ENCODE assay signal across 16 cellular contexts in the genomic region with DNA sequence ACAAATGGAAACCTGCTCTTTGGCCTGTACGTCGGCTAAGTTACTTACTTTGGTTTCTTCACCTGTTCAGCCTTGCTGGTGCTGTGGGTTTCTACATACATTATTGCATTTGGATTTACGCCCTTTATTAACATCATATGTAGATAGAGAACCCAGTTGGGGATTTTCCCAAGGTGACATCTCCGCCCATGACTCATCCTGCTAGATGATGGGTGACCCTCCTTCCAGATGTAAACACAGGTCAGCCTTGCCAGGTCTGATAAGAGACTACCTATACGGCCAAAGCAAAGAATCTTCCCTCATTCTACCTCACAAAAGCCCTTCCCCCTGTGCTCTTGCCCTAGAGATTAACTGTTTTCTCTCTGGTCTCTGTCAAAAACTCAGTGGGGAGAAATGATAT.
DNase-seq lines count a peak whose midpoint lies in the region; ATAC-seq and TF ChIP-seq lines count a peak whose summit lies in the region.
"Had no signal": no experiment of that assay in that cellular context is flagged by ENCODE, and none has a peak within 500 bp of the region (broad histone marks: within the 10 kb centered on the region; RNA-seq: fewer than 3 reads in every experiment).

No MANE protein-coding gene starts in this region.

- H3K27ac Mint-ChIP-seq in endodermal cell (peak overlapping the region; percentile 38), Calu3 (ENCODE audit: unreplicated experiment) (no peak overlapping the region)
- H3K27ac Mint-ChIP-seq: activated T-cell treated with anti-CD3 and anti-CD28 coated beads, Interleukin-2, amount 50 U/mL, for 72 hours had no signal

- CTCF ChIA-PET in Calu3 (lab: Charles Lee) = no interaction called here

- ATAC-seq in GM19438 (IDR thresholded peaks at IDR 0.05; ENCODE audit: low read depth, unreplicated experiment) (peak; percentile 44), HG02981 (IDR thresholded peaks at IDR 0.05; ENCODE audit: unreplicated experiment) (peak; percentile 34)
- ATAC-seq: upper lobe of right lung had no signal

- DNase-seq in DMS53 treated with DMSO at 0.1 percent for 48 hours (lab: John Stamatoyannopoulos, UW; ENCODE audit: unreplicated experiment) (peak; percentile 40), endodermal cell (no peak), putamen (ENCODE audit: low spot score) (no peak), Calu3 (no peak), NCI-H82 treated with DMSO at 0.1 percent for 48 hours (lab: John Stamatoyannopoulos, UW; ENCODE audit: unreplicated experiment) (no peak)
- DNase-seq in activated CD8-positive, alpha-beta memory T cell treated with anti-CD3 and anti-CD28 coated beads for 24 hours = no peak
- DNase-seq: activated CD4-positive, alpha-beta T cell treated with anti-CD3 and anti-CD28 coated beads for 4 hours; activated T-cell treated with anti-CD3 and anti-CD28 coated beads, Interleukin-2, amount 50 U/mL, for 72 hours; Caco-2; effector CD4-positive, alpha-beta T cell; NCI-H1417 treated with DMSO at 0.1 percent for 48 hours; NCI-H526; upper lobe of right lung had no signal

- no peaks in the 10 kb centered on the region for H3K27me3 Mint-ChIP-seq in endodermal cell (ENCODE audit: insufficient read depth)
- H3K27me3 Mint-ChIP-seq in Calu3 (ENCODE audit: unreplicated experiment) = no peaks in the 10 kb centered on the region
- H3K27me3 Mint-ChIP-seq: IgD-negative memory B cell had no signal

- H3K36me3 ChIP-seq in endodermal cell (ENCODE audit: control insufficient read depth, insufficient read depth, low read length) = no peaks in the 10 kb centered on the region
- H3K36me3 ChIP-seq: upper lobe of right lung had no signal

- H3K27ac ChIP-seq in endodermal cell (ENCODE audit: low read depth, low read length) = no peak overlapping the region
- H3K27ac ChIP-seq: upper lobe of right lung had no signal

- H3K36me3 Mint-ChIP-seq in endodermal cell (ENCODE audit: low read depth) (peaks cover 4% of the 10 kb centered on the region), Calu3 (ENCODE audit: insufficient read depth, unreplicated experiment) (no peaks in the 10 kb centered on the region)

- no peak overlapping the region for H3K4me3 ChIP-seq in endodermal cell (ENCODE audit: low read length)
- H3K4me3 ChIP-seq: upper lobe of right lung had no signal

- no peak overlapping the region for H3K4me3 Mint-ChIP-seq in endodermal cell
- no peak overlapping the region for H3K4me3 Mint-ChIP-seq in Calu3 (ENCODE audit: low read depth, unreplicated experiment)
- H3K4me3 Mint-ChIP-seq: activated T-cell treated with anti-CD3 and anti-CD28 coated beads, Interleukin-2, amount 50 U/mL, for 72 hours; IgD-negative memory B cell had no signal

- H3K9ac ChIP-seq in endodermal cell (ENCODE audit: extremely low read depth, low read length, poor library complexity, severe bottlenecking) = no peak overlapping the region

- WGBS in endodermal cell (ENCODE audit: insufficient coverage in 1 of 2, insufficient read length in 1 of 2), 2 experiments = 87 to 100% methylated on average over 2 to 5 of the region's 5 CpGs

- TF ChIP-seq CTCF in endodermal cell (conservative IDR thresholded peaks at IDR 0.05) (no peak), Calu3 (IDR thresholded peaks at IDR 0.05; ENCODE audit: unreplicated experiment) (no peak)

- H3K4me1 Mint-ChIP-seq in endodermal cell = peaks cover 11% of the 10 kb centered on the region
- peaks cover 17% of the 10 kb centered on the region for H3K4me1 Mint-ChIP-seq in Calu3 (ENCODE audit: low read depth, unreplicated experiment)

- BruUV-seq in Calu3 (replicated peaks; lab: Mats Ljungman, UMichigan) = no TSS peak

- no peaks in the 10 kb centered on the region for H3K4me1 ChIP-seq in endodermal cell (ENCODE audit: control insufficient read depth, insufficient read depth, low read length)
- H3K4me1 ChIP-seq: Caco-2 had no signal

- intact Hi-C loops in Calu3 (cut with micrococcal nuclease; ENCODE audit: unreplicated experiment) = no loop called here

- H3K9me3 Mint-ChIP-seq in endodermal cell = no peaks in the 10 kb centered on the region
- H3K9me3 Mint-ChIP-seq in Calu3 (ENCODE audit: low read depth, unreplicated experiment) = no peaks in the 10 kb centered on the region
- H3K9me3 Mint-ChIP-seq: activated T-cell treated with anti-CD3 and anti-CD28 coated beads, Interleukin-2, amount 50 U/mL, for 72 hours had no signal

- no peaks in the 10 kb centered on the region for H3K9me3 ChIP-seq in endodermal cell (ENCODE audit: control insufficient read depth, low read length)
- H3K9me3 ChIP-seq: Caco-2, upper lobe of right lung had no signal

- H3K27me3 ChIP-seq in endodermal cell (ENCODE audit: control insufficient read depth, insufficient read depth, low read length, poor library complexity, severe bottlenecking) = no peaks in the 10 kb centered on the region
- H3K27me3 ChIP-seq: upper lobe of right lung had no signal
